In the genomic region with DNA sequence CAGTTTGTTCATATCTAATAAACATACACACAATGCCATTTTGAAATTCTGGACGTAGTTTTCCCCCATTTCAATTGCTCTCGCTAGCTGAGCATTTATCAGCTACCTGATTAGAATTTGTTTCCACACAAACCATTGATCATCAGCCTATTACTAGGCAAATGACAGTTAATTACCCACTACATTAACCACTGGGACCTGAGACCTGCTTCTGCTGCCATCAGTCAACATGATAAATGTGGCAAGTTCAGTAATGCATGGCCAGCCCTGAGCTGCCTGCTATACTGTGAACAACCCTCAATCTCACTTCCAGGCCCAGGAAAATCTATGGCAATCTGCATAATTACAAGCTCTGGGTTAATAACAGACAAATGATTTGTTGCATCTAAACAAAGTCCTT, we compare ENCODE assay signal across 21 cellular contexts.
"Had no signal": no experiment of that assay in that cellular context is flagged by ENCODE, and none has a peak within 500 bp of the region (broad histone marks: within the 10 kb centered on the region; RNA-seq: fewer than 3 reads in every experiment).

No MANE protein-coding gene starts in this region.

- DNase-seq: activated CD4-positive, alpha-beta memory T cell treated with anti-CD3 and anti-CD28 coated beads for 36 hours; activated CD4-positive, alpha-beta T cell treated with anti-CD3 and anti-CD28 coated beads for 36 hours; activated CD4-positive, alpha-beta T cell treated with anti-CD3 and anti-CD28 coated beads, Interleukin-2, amount 10 ng/mL, durations not matched to agents 24 days and 14 days; activated CD4-positive, CD25-positive, alpha-beta regulatory T cell; activated CD4-positive, CD25-positive, alpha-beta regulatory T cell treated with anti-CD3 and anti-CD28 coated beads, Interleukin-2, amount 50 U/mL, for 72 hours; activated CD8-positive, alpha-beta memory T cell treated with anti-CD3 and anti-CD28 coated beads, Interleukin-2, amount 10 ng/mL, durations not matched to agents 7 days and 5 days; activated CD8-positive, alpha-beta memory T cell treated with anti-CD3 and anti-CD28 coated beads, Interleukin-2, amount 50 U/mL, for 4 hours; activated CD8-positive, alpha-beta T cell treated with anti-CD3 and anti-CD28 coated beads, Interleukin-2, amount 10 ng/mL, durations not matched to agents 7 days and 5 days; activated effector memory CD4-positive, alpha-beta T cell treated with anti-CD3 and anti-CD28 coated beads, Interleukin-2, amount 50 U/mL, for 16 hours; activated naive CD4-positive, alpha-beta T cell treated with anti-CD3 and anti-CD28 coated beads, Interleukin-2, amount 10 ng/mL, durations not matched to agents 7 days and 5 days; activated naive CD8-positive, alpha-beta T cell treated with anti-CD3 and anti-CD28 coated beads, Interleukin-2, amount 10 ng/mL, durations not matched to agents 7 days and 5 days; activated T-cell treated with anti-CD3 and anti-CD28 coated beads, Interleukin-2, amount 50 U/mL, for 1 hour; activated T-cell treated with anti-CD3 and anti-CD28 coated beads, Interleukin-2, amount 50 U/mL, for 48 hours; dorsolateral prefrontal cortex; effector memory CD4-positive, alpha-beta T cell; endodermal cell; foreskin fibroblast; head of caudate nucleus; T-helper 1 cell; T-helper 17 cell; T1000 had no signal
